In genomic region chr13:70353096-70353495, GRCh38 we compare ENCODE assay signal across 13 cellular contexts.
"Had no signal": no experiment of that assay in that cellular context is flagged by ENCODE, and none has a peak within 500 bp of the region (broad histone marks: within the 10 kb centered on the region; RNA-seq: fewer than 3 reads in every experiment).

No MANE protein-coding gene starts in this region.

- H3K36me3 ChIP-seq: left lung, ovary, stomach, thoracic aorta, uterus had no signal

- H3K4me3 ChIP-seq: dorsolateral prefrontal cortex, left lung, ovary, skin epidermis, stomach, thoracic aorta, uterus had no signal

- H3K27ac ChIP-seq: dorsolateral prefrontal cortex, foreskin keratinocyte, left lung, ovary, skin epidermis, stomach, thoracic aorta, uterus had no signal

- H3K4me1 ChIP-seq: foreskin keratinocyte, left lung, stomach, uterus had no signal

- H3K9me3 ChIP-seq: left lung, ovary, stomach, thoracic aorta, uterus had no signal

- H3K27me3 ChIP-seq: dorsolateral prefrontal cortex, foreskin keratinocyte, left lung, ovary, stomach, uterus had no signal

- DNase-seq: activated effector memory CD4-positive, alpha-beta T cell treated with anti-CD3 and anti-CD28 coated beads, Interleukin-2, amount 50 U/mL, for 16 hours; activated T-cell treated with anti-CD3 and anti-CD28 coated beads, Interleukin-2, amount 50 U/mL, for 4 hours; amniotic stem cell; dorsolateral prefrontal cortex; foreskin keratinocyte; head of caudate nucleus; left lung; ovary; stomach; T-helper 2 cell; uterus had no signal
